Comparison of ENCODE assay signal across 19 cellular contexts in the genomic region with DNA sequence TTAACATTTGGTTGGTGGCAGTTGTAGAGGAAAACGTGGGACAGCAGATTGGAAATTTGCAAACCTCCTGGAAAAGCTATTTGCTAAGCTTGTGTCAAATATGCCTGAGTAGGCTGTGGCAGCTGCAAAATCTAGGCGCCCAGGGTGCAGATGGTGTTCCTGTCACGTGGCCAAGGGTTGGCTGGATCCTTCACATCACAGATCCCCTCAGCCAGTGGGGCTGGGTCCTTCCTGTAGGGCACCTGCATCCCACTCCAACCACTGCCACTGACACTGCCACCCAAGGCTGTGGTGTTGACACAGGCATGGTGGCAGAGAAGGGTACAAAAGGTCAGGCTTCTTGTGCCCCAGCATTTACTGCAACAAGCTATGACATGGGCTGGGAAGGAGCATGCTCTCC.
"Had no signal": no experiment of that assay in that cellular context is flagged by ENCODE, and none has a peak within 500 bp of the region (broad histone marks: within the 10 kb centered on the region; RNA-seq: fewer than 3 reads in every experiment).

No MANE protein-coding gene starts in this region.

- H3K9me3 ChIP-seq: colonic mucosa, esophagus squamous epithelium, gastrocnemius medialis, sigmoid colon, thoracic aorta had no signal

- H3K4me3 ChIP-seq: colonic mucosa, esophagus squamous epithelium, gastrocnemius medialis, left ventricle myocardium inferior, sigmoid colon, smooth muscle cell, thoracic aorta had no signal

- ATAC-seq: gastrocnemius medialis; natural killer cell; stimulated activated naive B cell treated with anti-CD40 and anti-IgM and Interleukin-4, amounts not matched to agents 10 μg/mL and 1 μg/mL and 100 μg/mL, for 72 hours had no signal

- H3K27ac ChIP-seq: colonic mucosa, esophagus squamous epithelium, gastrocnemius medialis, left ventricle myocardium inferior, sigmoid colon, thoracic aorta, WERI-Rb-1 had no signal

- H3K36me3 ChIP-seq: colonic mucosa, esophagus squamous epithelium, gastrocnemius medialis, left ventricle myocardium inferior, sigmoid colon, thoracic aorta, WERI-Rb-1 had no signal

- H3K4me1 Mint-ChIP-seq: stimulated activated naive B cell treated with anti-CD40 and anti-IgM and Interleukin-4, amounts not matched to agents 10 μg/mL and 1 μg/mL and 100 μg/mL, for 72 hours had no signal

- H3K4me1 ChIP-seq: colonic mucosa, esophagus squamous epithelium, gastrocnemius medialis, left ventricle myocardium inferior, sigmoid colon had no signal

- H3K27me3 ChIP-seq: colonic mucosa, sigmoid colon had no signal

- H3K4me3 Mint-ChIP-seq: activated naive CD8-positive, alpha-beta T cell treated with anti-CD3 and anti-CD28 coated beads, Interleukin-2, amount 10 ng/mL, durations not matched to agents 7 days and 5 days; stimulated activated naive B cell treated with anti-CD40 and anti-IgM and Interleukin-4, amounts not matched to agents 10 μg/mL and 1 μg/mL and 100 μg/mL, for 72 hours had no signal

- H3K9me3 Mint-ChIP-seq: activated naive CD8-positive, alpha-beta T cell treated with anti-CD3 and anti-CD28 coated beads, Interleukin-2, amount 10 ng/mL, durations not matched to agents 7 days and 5 days; natural killer cell; stimulated activated naive B cell treated with anti-CD40 and anti-IgM and Interleukin-4, amounts not matched to agents 10 μg/mL and 1 μg/mL and 100 μg/mL, for 72 hours had no signal

- H3K36me3 Mint-ChIP-seq: natural killer cell; stimulated activated naive B cell treated with anti-CD40 and anti-IgM and Interleukin-4, amounts not matched to agents 10 μg/mL and 1 μg/mL and 100 μg/mL, for 72 hours had no signal

- H3K27ac Mint-ChIP-seq: activated naive CD8-positive, alpha-beta T cell treated with anti-CD3 and anti-CD28 coated beads, Interleukin-2, amount 10 ng/mL, durations not matched to agents 7 days and 5 days; progenitor cell of endocrine pancreas; stimulated activated naive B cell treated with anti-CD40 and anti-IgM and Interleukin-4, amounts not matched to agents 10 μg/mL and 1 μg/mL and 100 μg/mL, for 72 hours had no signal

- DNase-seq: activated CD4-positive, CD25-positive, alpha-beta regulatory T cell treated with anti-CD3 and anti-CD28 coated beads, Interleukin-2, amount 50 U/mL, for 72 hours; activated naive CD4-positive, alpha-beta T cell treated with Interleukin-2 at 50 U/mL for 16 hours; activated naive CD8-positive, alpha-beta T cell treated with anti-CD3 and anti-CD28 coated beads, Interleukin-2, amount 10 ng/mL, durations not matched to agents 7 days and 5 days; activated T-cell treated with anti-CD3 and anti-CD28 coated beads, Interleukin-2, amount 50 U/mL, for 48 hours; amniotic stem cell; colonic mucosa; esophagus squamous epithelium; gastrocnemius medialis; hippocampal formation; left ventricle myocardium inferior; natural killer cell; retina; sigmoid colon; stimulated activated CD4-positive, alpha-beta T cell treated with anti-CD3 and anti-CD28 coated beads, Interleukin-15, amount 100 ng/mL, for 24 hours; stimulated activated naive B cell treated with anti-CD40 and anti-IgM and Interleukin-4, amounts not matched to agents 10 μg/mL and 1 μg/mL and 100 μg/mL, for 72 hours; WERI-Rb-1 had no signal
